In genomic region chr1:154353460-154353904, GRCh38 we compare ENCODE assay signal across 8 cellular contexts. TPM values are rescaled to one million over a fixed set of nuclear protein-coding genes. Genes with fewer than 3 reads are reported as not detected.
A peak's percentile ranks its signal among the peaks of the same experiment; 100 is the strongest.
DNase-seq lines count a peak whose midpoint lies in the region; FAIRE-seq and TF ChIP-seq lines count a peak whose summit lies in the region.

No MANE protein-coding gene starts in this region.

- no peak overlapping the region for H3K27ac ChIP-seq in keratinocyte (ENCODE audit: control insufficient read depth, insufficient read depth, low read length)

- H3K4me1 Mint-ChIP-seq in activated naive CD4-positive, alpha-beta T cell treated with anti-CD3 and anti-CD28 coated beads for 36 hours (ENCODE audit: low read depth): peaks cover 28% of the 10 kb centered on the region
- H3K4me1 Mint-ChIP-seq in stimulated activated naive CD8-positive, alpha-beta T cell treated with anti-CD3 and anti-CD28 coated beads, Interleukin-15, Interleukin-2, amounts not matched to agents 100 ng/mL and 50 ng/mL, for 24 hours (ENCODE audit: low read depth): peaks cover 34% of the 10 kb centered on the region

- peak; percentile 70 for DNase-seq in activated naive CD4-positive, alpha-beta T cell treated with anti-CD3 and anti-CD28 coated beads for 36 hours
- DNase-seq in activated naive CD4-positive, alpha-beta T cell (lab: John Stamatoyannopoulos, UW): no peak
- peak; percentile 64 for DNase-seq in NCI-H226
- DNase-seq in astrocyte of the hippocampus (ENCODE audit: low read depth, low spot score): peak; percentile 36
- DNase-seq in keratinocyte (ENCODE audit: low read depth, low spot score): no peak
- no peak for DNase-seq in middle frontal gyrus (ENCODE audit: extremely low spot score, low spot score)
- no peak for DNase-seq in T1000 (lab: John Stamatoyannopoulos, UW)

- dilution Hi-C loops in keratinocyte (cut with MboI; ENCODE audit: extremely low pct_ligation_motif_present, low sequenced_read_pairs): no loop called here

- no peaks in the 10 kb centered on the region for H3K79me2 ChIP-seq in keratinocyte (ENCODE audit: control insufficient read depth, insufficient read depth, low read length)

- no peaks in the 10 kb centered on the region for H3K9me3 Mint-ChIP-seq in activated naive CD4-positive, alpha-beta T cell treated with anti-CD3 and anti-CD28 coated beads for 36 hours
- no peaks in the 10 kb centered on the region for H3K9me3 Mint-ChIP-seq in stimulated activated naive CD8-positive, alpha-beta T cell treated with anti-CD3 and anti-CD28 coated beads, Interleukin-15, Interleukin-2, amounts not matched to agents 100 ng/mL and 50 ng/mL, for 24 hours

- H3K4me1 ChIP-seq in keratinocyte (ENCODE audit: control insufficient read depth, extremely low read depth, insufficient read depth, low read length): peaks cover 17% of the 10 kb centered on the region

- no peaks in the 10 kb centered on the region for H3K27me3 Mint-ChIP-seq in activated naive CD4-positive, alpha-beta T cell treated with anti-CD3 and anti-CD28 coated beads for 36 hours (ENCODE audit: low read depth)
- peaks cover 5% of the 10 kb centered on the region for H3K27me3 Mint-ChIP-seq in stimulated activated naive CD8-positive, alpha-beta T cell treated with anti-CD3 and anti-CD28 coated beads, Interleukin-15, Interleukin-2, amounts not matched to agents 100 ng/mL and 50 ng/mL, for 24 hours

- peaks cover 1 to 3% of the 10 kb centered on the region in 2 experiments for H3K36me3 ChIP-seq in keratinocyte (ENCODE audit: control insufficient read depth in 2 of 2, extremely low read depth in 1 of 2, insufficient read depth in 2 of 2, low read length in 2 of 2)

- CTCF ChIA-PET in activated naive CD4-positive, alpha-beta T cell treated with anti-CD3 and anti-CD28 coated beads for 36 hours (lab: Charles Lee): interaction anchor here (0.6 to 14.8 kb wide), 7 partner anchors 9 to 852 kb away, joined by 3 to 234 read pairs (median 4); partner anchors contain the start of gene ATP8B2

- FAIRE-seq in keratinocyte (lab: Jason Lieb, UNC): peak; percentile 59

- peak overlapping the region; percentile 82 for H3K4me3 Mint-ChIP-seq in activated naive CD4-positive, alpha-beta T cell treated with anti-CD3 and anti-CD28 coated beads for 36 hours
- peak overlapping the region; percentile 84 for H3K4me3 Mint-ChIP-seq in stimulated activated naive CD8-positive, alpha-beta T cell treated with anti-CD3 and anti-CD28 coated beads, Interleukin-15, Interleukin-2, amounts not matched to agents 100 ng/mL and 50 ng/mL, for 24 hours

- H3K9me3 ChIP-seq in keratinocyte (ENCODE audit: control insufficient read depth, low read depth, low read length): no peaks in the 10 kb centered on the region

- H4K20me1 ChIP-seq in keratinocyte (ENCODE audit: control insufficient read depth, extremely low read depth, insufficient read depth, low read length): no peaks in the 10 kb centered on the region

- H3K9me1 ChIP-seq in keratinocyte (ENCODE audit: control insufficient read depth, extremely low read depth, insufficient read depth, low read length): no peaks in the 10 kb centered on the region

- H3K4me3 ChIP-seq in keratinocyte (ENCODE audit: control insufficient read depth in 2 of 3, extremely low read depth in 1 of 3, insufficient read depth in 2 of 3, low read depth in 1 of 3, low read length in 3 of 3): no peak overlapping the region

- H3K36me3 Mint-ChIP-seq in activated naive CD4-positive, alpha-beta T cell treated with anti-CD3 and anti-CD28 coated beads for 36 hours (ENCODE audit: low read depth): peaks cover 4% of the 10 kb centered on the region
- H3K36me3 Mint-ChIP-seq in stimulated activated naive CD8-positive, alpha-beta T cell treated with anti-CD3 and anti-CD28 coated beads, Interleukin-15, Interleukin-2, amounts not matched to agents 100 ng/mL and 50 ng/mL, for 24 hours (ENCODE audit: low read depth): peaks cover 12% of the 10 kb centered on the region

- H3K9ac ChIP-seq in keratinocyte (ENCODE audit: control insufficient read depth, extremely low read depth, insufficient read depth, low read length): no peak overlapping the region

- H3K27me3 ChIP-seq in keratinocyte (ENCODE audit: control insufficient read depth, extremely low read depth, insufficient read depth, low read length): no peaks in the 10 kb centered on the region

- TF ChIP-seq CTCF in keratinocyte (optimal IDR thresholded peaks at IDR 0.05 in 1 of 3, IDR thresholded peaks at IDR 0.05 in 1 of 3, conservative IDR thresholded peaks at IDR 0.05 in 1 of 3; ENCODE audit: extremely low read depth in 1 of 3, insufficient read depth in 2 of 3, low read length in 3 of 3): peak; percentile 39 to 58 (median 48)

- H3K4me2 ChIP-seq in keratinocyte (ENCODE audit: control insufficient read depth, extremely low read depth, insufficient read depth, low read depth, low read length): peak overlapping the region; percentile 78

- no peak overlapping the region for H2AFZ ChIP-seq in keratinocyte (ENCODE audit: control insufficient read depth, low read length)

- intact Hi-C loops in activated naive CD4-positive, alpha-beta T cell treated with anti-CD3 and anti-CD28 coated beads for 36 hours (cut with micrococcal nuclease): loop anchor here (1.0 to 2.0 kb wide), 7 partner anchors 27 to 193 kb away; partner anchors contain the start of gene IL6R

- H3K27ac Mint-ChIP-seq in activated naive CD4-positive, alpha-beta T cell treated with anti-CD3 and anti-CD28 coated beads for 36 hours: peak overlapping the region; percentile 76
- H3K27ac Mint-ChIP-seq in stimulated activated naive CD8-positive, alpha-beta T cell treated with anti-CD3 and anti-CD28 coated beads, Interleukin-15, Interleukin-2, amounts not matched to agents 100 ng/mL and 50 ng/mL, for 24 hours: peak overlapping the region; percentile 39

RNA-seq across cellular contexts. Expression of gene ATP8B2, which starts 28.2 kb away (rescaled TPM):
- 10 to 100 TPM; 28.2 to 28.7 TPM for total RNA-seq in activated naive CD4-positive, alpha-beta T cell treated with anti-CD3 and anti-CD28 coated beads for 36 hours
- polyA plus RNA-seq in keratinocyte: 9.5 to 16.2 TPM (median 12.5 TPM) in 3 replicates
- polyA plus RNA-seq in keratinocyte (2011; ENCODE audit: low read depth): 2.2 TPM
- 8.5 and 14.9 TPM in 2 replicates for polyA plus RNA-seq in keratinocyte (2011; cell fraction: cytosol; rRNA removed)
- polyA plus RNA-seq in keratinocyte (2011; cell fraction: nucleus; rRNA removed): 23.2 and 30.9 TPM in 2 replicates
- 3.4 and 11.0 TPM in 2 replicates for polyA plus RNA-seq in keratinocyte (2012; ENCODE audit: low replicate concordance)
- polyA minus RNA-seq in keratinocyte: 15.2 to 28.1 TPM (median 19.4 TPM) in 3 replicates
- polyA minus RNA-seq in keratinocyte (2011; cell fraction: cytosol; rRNA and poly(A)+ RNA removed): 9.6 TPM
- 18.2 and 20.5 TPM in 2 replicates for polyA minus RNA-seq in keratinocyte (2011; cell fraction: nucleus; rRNA and poly(A)+ RNA removed)

RNA-seq across cellular contexts. Expression of gene AQP10, which starts 32.6 kb away (rescaled TPM):
- total RNA-seq in activated naive CD4-positive, alpha-beta T cell treated with anti-CD3 and anti-CD28 coated beads for 36 hours: not detected
- polyA plus RNA-seq in keratinocyte: 0.85 to 1.8 TPM (median 1.2 TPM) in 3 replicates
- not detected for polyA plus RNA-seq in keratinocyte (2011; ENCODE audit: low read depth)
- 0.50 and 0.97 TPM in 2 replicates for polyA plus RNA-seq in keratinocyte (2011; cell fraction: cytosol; rRNA removed)
- 0.92 and 1.2 TPM in 2 replicates for polyA plus RNA-seq in keratinocyte (2011; cell fraction: nucleus; rRNA removed)
- 0.37 and 0.71 TPM in 2 replicates for polyA plus RNA-seq in keratinocyte (2012; ENCODE audit: low replicate concordance)
- 0.39 to 1.3 TPM (median 1.2 TPM) in 3 replicates for polyA minus RNA-seq in keratinocyte
- polyA minus RNA-seq in keratinocyte (2011; cell fraction: cytosol; rRNA and poly(A)+ RNA removed): not detected
- 0.74 and 0.93 TPM in 2 replicates for polyA minus RNA-seq in keratinocyte (2011; cell fraction: nucleus; rRNA and poly(A)+ RNA removed)

RNA-seq across cellular contexts. Expression of gene IL6R, which starts 51.7 kb away (rescaled TPM):
- total RNA-seq in activated naive CD4-positive, alpha-beta T cell treated with anti-CD3 and anti-CD28 coated beads for 36 hours: 10 to 100 TPM; 17.3 to 25.9 TPM
- polyA plus RNA-seq in keratinocyte: 12.6 to 24.1 TPM (median 15.9 TPM) in 3 replicates
- 12.4 TPM for polyA plus RNA-seq in keratinocyte (2011; ENCODE audit: low read depth)
- polyA plus RNA-seq in keratinocyte (2011; cell fraction: cytosol; rRNA removed): 8.2 and 11.1 TPM in 2 replicates
- polyA plus RNA-seq in keratinocyte (2011; cell fraction: nucleus; rRNA removed): 30.5 and 37.3 TPM in 2 replicates
- polyA plus RNA-seq in keratinocyte (2012; ENCODE audit: low replicate concordance): 9.3 and 24.5 TPM in 2 replicates
- 33.9 to 71.2 TPM (median 38.4 TPM) in 3 replicates for polyA minus RNA-seq in keratinocyte
- polyA minus RNA-seq in keratinocyte (2011; cell fraction: cytosol; rRNA and poly(A)+ RNA removed): 28.0 TPM
- polyA minus RNA-seq in keratinocyte (2011; cell fraction: nucleus; rRNA and poly(A)+ RNA removed): 38.8 and 51.2 TPM in 2 replicates

Comparison
In these comparisons a context has a peak if more than half of its experiments do, and no peak if none do; other contexts are left out.
1. DNase-seq: peak in activated naive CD4-positive, alpha-beta T cell treated with anti-CD3 and anti-CD28 coated beads for 36 hours (single experiment), NCI-H226 (single experiment) and astrocyte of the hippocampus (single experiment); none in activated naive CD4-positive, alpha-beta T cell (0 of 4), keratinocyte (single experiment), middle frontal gyrus (single experiment) and T1000 (single experiment).